ENCODE assay signal across 9 cellular contexts in genomic region chr22:23696326-23696851, GRCh38. TPM values are rescaled to one million over a fixed set of nuclear protein-coding genes. Genes with fewer than 3 reads are reported as not detected.
DNase-seq lines count a peak whose midpoint lies in the region; ATAC-seq and TF ChIP-seq lines count a peak whose summit lies in the region.
"Had no signal": no experiment of that assay in that cellular context is flagged by ENCODE, and none has a peak within 500 bp of the region (broad histone marks: within the 10 kb centered on the region; RNA-seq: fewer than 3 reads in every experiment).

No MANE protein-coding gene starts in this region.

- no peaks in the 10 kb centered on the region for H3K9me2 ChIP-seq in Loucy (replicated peaks; ENCODE audit: low read depth, low read length)

- BruUV-seq in MCF 10A (replicated peaks; lab: Mats Ljungman, UMichigan) (no TSS peak), mammary epithelial cell (replicated peaks; lab: Mats Ljungman, UMichigan) (no TSS peak)

- peak overlapping the region; percentile 65 for H3K27ac Mint-ChIP-seq in MCF 10A (ENCODE audit: low read depth, unreplicated experiment)

- H3K79me2 ChIP-seq in mammary epithelial cell (ENCODE audit: insufficient read depth, low read length) (peaks cover 8% of the 10 kb centered on the region), Loucy (ENCODE audit: insufficient read depth, low read length) (peaks cover 56% of the 10 kb centered on the region)

- no peak overlapping the region for H3K4me3 Mint-ChIP-seq in MCF 10A (ENCODE audit: unreplicated experiment)

- 92% methylated on average over 10 of the region's 13 CpGs for WGBS in mammary epithelial cell (ENCODE audit: low coverage, missing lambda C conversion rate)

- H2AFZ ChIP-seq in mammary epithelial cell (ENCODE audit: low read depth, low read length), result no peak overlapping the region
- H2AFZ ChIP-seq in Loucy (ENCODE audit: low read length), result peak overlapping the region; percentile 7; the same call in 1 of the 2 replicates

- H3K4me3 ChIP-seq in mammary epithelial cell (replicated peaks in 1 of 3; ENCODE audit: insufficient read depth in 1 of 3, low read depth in 2 of 3, low read length in 3 of 3) (no peak overlapping the region), Loucy (ENCODE audit: low read length, poor library complexity, severe bottlenecking) (peak overlapping the region; percentile 70), mucosa of stomach (ENCODE audit: low read length) (no peak overlapping the region), upper lobe of right lung (no peak overlapping the region)

- H3K4me1 Mint-ChIP-seq in MCF 10A (ENCODE audit: insufficient read depth, unreplicated experiment), result no peaks in the 10 kb centered on the region

- no peak overlapping the region for H3K4me2 ChIP-seq in mammary epithelial cell (ENCODE audit: insufficient read depth, low read depth, low read length)
- H3K4me2 ChIP-seq in Loucy (ENCODE audit: low read depth, low read length, poor library complexity, severe bottlenecking), result peak overlapping the region; percentile 85

- CTCF ChIA-PET in MCF 10A (lab: Yijun Ruan, JAX), result no interaction called here
- CTCF ChIA-PET in mammary epithelial cell (lab: Charles Lee; ENCODE audit: low non-redundant PET), result no interaction called here

- H3F3A ChIP-seq in Loucy (ENCODE audit: low read depth), result no peaks in the 10 kb centered on the region

- no peaks in the 10 kb centered on the region for H3K9me3 ChIP-seq in mammary epithelial cell (replicated peaks; ENCODE audit: insufficient read depth, low read length)
- no peaks in the 10 kb centered on the region for H3K9me3 ChIP-seq in Loucy (ENCODE audit: insufficient read depth, low read depth, low read length)
- no peaks in the 10 kb centered on the region for H3K9me3 ChIP-seq in mucosa of stomach (ENCODE audit: control insufficient read depth, low read length)
- no peaks in the 10 kb centered on the region for H3K9me3 ChIP-seq in upper lobe of right lung

- peaks cover 30% of the 10 kb centered on the region for H3K36me3 Mint-ChIP-seq in MCF 10A (ENCODE audit: insufficient read depth, unreplicated experiment)

- peak; percentile 79 for ATAC-seq in upper lobe of right lung

- intact Hi-C loops in MCF 10A (cut with micrococcal nuclease) (no loop called here), mammary epithelial cell (cut with micrococcal nuclease) (no loop called here), upper lobe of right lung (cut with DNase I) (no loop called here)

- H3K27ac ChIP-seq in mammary epithelial cell (ENCODE audit: insufficient read depth, low read depth, low read length) (no peak overlapping the region), upper lobe of right lung (peak overlapping the region; percentile 68)

- no peaks in the 10 kb centered on the region for H3K4me1 ChIP-seq in mammary epithelial cell (ENCODE audit: insufficient read depth, low read length)
- H3K4me1 ChIP-seq in Loucy (ENCODE audit: insufficient read depth, low read length, poor library complexity, severe bottlenecking), result peaks cover 38% of the 10 kb centered on the region
- no peaks in the 10 kb centered on the region for H3K4me1 ChIP-seq in mucosa of stomach (ENCODE audit: control insufficient read depth, insufficient read depth, low read length)
- H3K4me1 ChIP-seq in upper lobe of right lung, result peaks cover 3% of the 10 kb centered on the region

- POLR2A ChIA-PET in MCF 10A (lab: Yijun Ruan, JAX), result no interaction called here

- TF ChIP-seq CTCF in MCF 10A (IDR thresholded peaks at IDR 0.05; ENCODE audit: unreplicated experiment) (no peak), mammary epithelial cell (conservative IDR thresholded peaks at IDR 0.05 in 1 of 2, IDR thresholded peaks at IDR 0.05 in 1 of 2; ENCODE audit: extremely low read depth in 1 of 2, insufficient read depth in 1 of 2, low read depth in 1 of 2, low read length in 2 of 2) (no peak), Loucy (conservative IDR thresholded peaks at IDR 0.05; ENCODE audit: low read length) (no peak), upper lobe of right lung (IDR thresholded peaks at IDR 0.05) (no peak)

- no peak overlapping the region for H3K9ac ChIP-seq in mammary epithelial cell (ENCODE audit: insufficient read depth, low read length)
- peak overlapping the region; percentile 89 for H3K9ac ChIP-seq in Loucy (ENCODE audit: low read depth, low read length, poor library complexity, severe bottlenecking)
- H3K9ac ChIP-seq in mucosa of stomach (ENCODE audit: low read length), result peak overlapping the region; percentile 18

- no peaks in the 10 kb centered on the region for H3K27me3 ChIP-seq in mammary epithelial cell (ENCODE audit: insufficient read depth, low read length)
- H3K27me3 ChIP-seq in Loucy (ENCODE audit: insufficient read depth, low read length, poor library complexity, severe bottlenecking), result no peaks in the 10 kb centered on the region
- H3K27me3 ChIP-seq in mucosa of stomach (ENCODE audit: control insufficient read depth, insufficient read depth, low read length), result no peaks in the 10 kb centered on the region
- no peaks in the 10 kb centered on the region for H3K27me3 ChIP-seq in upper lobe of right lung

- in situ Hi-C loops in mammary epithelial cell (cut with MboI; ENCODE audit: low sequenced_read_pairs in 2 of 2), result no loop called here

- H3K27me3 Mint-ChIP-seq in MCF 10A (ENCODE audit: insufficient read depth, unreplicated experiment), result no peaks in the 10 kb centered on the region

- H3K36me3 ChIP-seq in mammary epithelial cell (ENCODE audit: insufficient read depth, low read length) (peaks cover 1% of the 10 kb centered on the region), Loucy (ENCODE audit: insufficient read depth, low read length) (peaks cover 67% of the 10 kb centered on the region; the same call in 1 of the 2 replicates), mucosa of stomach (ENCODE audit: control insufficient read depth, insufficient read depth, low read length) (peaks cover 8% of the 10 kb centered on the region), upper lobe of right lung (peaks cover 46% of the 10 kb centered on the region)

- dilution Hi-C loops in mammary epithelial cell (cut with HindIII; ENCODE audit: low sequenced_read_pairs), result no loop called here

- H4K20me1 ChIP-seq in mammary epithelial cell (ENCODE audit: insufficient read depth, low read length), result no peaks in the 10 kb centered on the region
- H4K20me1 ChIP-seq in Loucy (ENCODE audit: insufficient read depth, low read length, poor library complexity, severe bottlenecking), result no peaks in the 10 kb centered on the region

- H3K9me3 Mint-ChIP-seq in MCF 10A (ENCODE audit: unreplicated experiment), result no peaks in the 10 kb centered on the region

- DNase-seq in MCF 10A (ENCODE audit: unreplicated experiment) (no peak), mammary epithelial cell (no peak), activated T-helper 1 cell treated with Interleukin-2 at 50 U/mL for 16 hours (ENCODE audit: low read depth) (peak; percentile 64), upper lobe of right lung (peak; percentile 66), D341Med (ENCODE audit: low spot score) (no peak), NCI-H345 (lab: John Stamatoyannopoulos, UW) (no peak)

RNA-seq across cellular contexts. Expression of gene RGL4, which starts 5.6 kb away (rescaled TPM):
- total RNA-seq in MCF 10A (2022) (not detected in 2 replicates), mammary epithelial cell (not detected), upper lobe of right lung (1.2 TPM)
- polyA plus RNA-seq in mammary epithelial cell, result not detected
- not detected for polyA minus RNA-seq in mammary epithelial cell

RNA-seq across cellular contexts. Expression of gene ZNF70, which starts 54.5 kb away (rescaled TPM):
- total RNA-seq in MCF 10A (2022) (3.3 and 4.5 TPM in 2 replicates), mammary epithelial cell (1 to 10 TPM; 3.8 to 4.4 TPM), upper lobe of right lung (6.1 TPM)
- 0.86 TPM for polyA plus RNA-seq in mammary epithelial cell
- polyA minus RNA-seq in mammary epithelial cell, result 11.2 TPM

RNA-seq across cellular contexts. Expression of gene VPREB3, which starts 57.8 kb away (rescaled TPM):
- not detected in 2 replicates for total RNA-seq in MCF 10A (2022)
- total RNA-seq in mammary epithelial cell, result not detected
- not detected for polyA plus RNA-seq in mammary epithelial cell
- not detected for polyA minus RNA-seq in mammary epithelial cell
- not detected for total RNA-seq in upper lobe of right lung
- total RNA-seq: activated CD8-positive, alpha-beta memory T cell treated with anti-CD3 and anti-CD28 coated beads for 36 hours had no signal

Comparison
In these comparisons a context has a peak if more than half of its experiments do, and no peak if none do; other contexts are left out.
1. DNase-seq: peak in activated T-helper 1 cell treated with Interleukin-2 at 50 U/mL for 16 hours (single experiment) and upper lobe of right lung (single experiment); none in MCF 10A (single experiment), mammary epithelial cell (single experiment), D341Med (single experiment) and NCI-H345 (single experiment).